Comparison of ENCODE assay signal across 1 cellular context in genomic region chr20:407953-408842, GRCh38.
TF ChIP-seq lines count a peak whose summit lies in the region.

RBCK1 (plus strand) TSS chr20:408299; CDS start chr20:408758, 459 bp downstream.

TF ChIP-seq in HepG2, 621 proteins besides CTCF, POLR2A, EP300 and RAD21 (continued from another document and continues in another):
- TF ChIP-seq KIAA2018 (CRISPR knock-in tag; IDR thresholded peaks at IDR 0.05; ENCODE audit: borderline replicate concordance) (peak; percentile 85; the same call in 1 of the 2 replicates), TBP (CRISPR knock-in tag; IDR thresholded peaks at IDR 0.05) (peak; percentile 63; the same call in 1 of the 2 replicates), CSRNP1 (CRISPR knock-in tag; IDR thresholded peaks at IDR 0.05) (peak; percentile 21; the same call in 1 of the 2 replicates), DRAP1 (CRISPR knock-in tag; IDR thresholded peaks at IDR 0.05) (no peak; the same call in none of the 2 replicates), JDP2 (CRISPR knock-in tag; IDR thresholded peaks at IDR 0.05; ENCODE audit: borderline replicate concordance) (peak; percentile 47; the same call in 1 of the 2 replicates), ZNF333 (CRISPR knock-in tag; IDR thresholded peaks at IDR 0.05; ENCODE audit: borderline replicate concordance) (peak; percentile 100), TRIM22 (IDR thresholded peaks at IDR 0.05) (no peak), IRF2 (CRISPR knock-in tag; IDR thresholded peaks at IDR 0.05) (peak; percentile 100), NONO (IDR thresholded peaks at IDR 0.05) (no peak), NONO (CRISPR knock-in tag; conservative IDR thresholded peaks at IDR 0.05) (peak; percentile 92), MZF1 (CRISPR knock-in tag; IDR thresholded peaks at IDR 0.05; ENCODE audit: borderline replicate concordance) (no peak; the same call in 1 of the 2 replicates), SRSF4 (IDR thresholded peaks at IDR 0.05; ENCODE audit: low read depth, low read length, poor library complexity, severe bottlenecking) (peak; percentile 5), GMEB1 (CRISPR knock-in tag; IDR thresholded peaks at IDR 0.05; ENCODE audit: borderline replicate concordance) (peak; percentile 59; the same call in 1 of the 2 replicates), ZNF619 (CRISPR knock-in tag; IDR thresholded peaks at IDR 0.05) (0 out of 2 replicates have a peak, but pooled peaks have one; percentile 75), MLLT10 (CRISPR knock-in tag; IDR thresholded peaks at IDR 0.05) (peak; percentile 69; the same call in 1 of the 2 replicates), HNF1B (CRISPR knock-in tag; IDR thresholded peaks at IDR 0.05) (peak; percentile 53), ZNF3 (CRISPR knock-in tag; IDR thresholded peaks at IDR 0.05) (0 out of 2 replicates have a peak, but pooled peaks have one; percentile 30), MAFK (conservative IDR thresholded peaks at IDR 0.05 in 1 of 2, IDR thresholded peaks at IDR 0.05 in 1 of 2; ENCODE audit: low read length in 2 of 2) (no peak), GATAD1 (CRISPR knock-in tag; IDR thresholded peaks at IDR 0.05) (no peak; the same call in none of the 2 replicates), ZNF570 (CRISPR knock-in tag; IDR thresholded peaks at IDR 0.05; ENCODE audit: borderline replicate concordance) (no peak), MAFG (CRISPR knock-in tag; IDR thresholded peaks at IDR 0.05) (0 out of 2 replicates have a peak, but pooled peaks have one; percentile 34), ZNF337 (CRISPR knock-in tag; IDR thresholded peaks at IDR 0.05; ENCODE audit: borderline replicate concordance, low read depth) (no peak; the same call in 1 of the 2 replicates), ZNF383 (CRISPR knock-in tag; IDR thresholded peaks at IDR 0.05; ENCODE audit: borderline replicate concordance) (no peak), PHF21A (CRISPR knock-in tag; IDR thresholded peaks at IDR 0.05) (0 out of 2 replicates have a peak, but pooled peaks have one; percentile 18), MTF1 (CRISPR knock-in tag; IDR thresholded peaks at IDR 0.05) (0 out of 2 replicates have a peak, but pooled peaks have one; percentile 27), DPF2 (CRISPR knock-in tag; IDR thresholded peaks at IDR 0.05; ENCODE audit: borderline replicate concordance, low read depth) (peak; percentile 10; the same call in 1 of the 2 replicates), ZNF292 (CRISPR knock-in tag; IDR thresholded peaks at IDR 0.05; ENCODE audit: borderline replicate concordance, low read depth) (peak; percentile 75), TCF7 (IDR thresholded peaks at IDR 0.05; ENCODE audit: low read depth) (no peak), ZSCAN20 (CRISPR knock-in tag; IDR thresholded peaks at IDR 0.05; ENCODE audit: borderline replicate concordance) (0 out of 2 replicates have a peak, but pooled peaks have one; percentile 29), TGIF2 (CRISPR knock-in tag; IDR thresholded peaks at IDR 0.05) (no peak), ZNF704 (CRISPR knock-in tag; IDR thresholded peaks at IDR 0.05; ENCODE audit: borderline replicate concordance) (peak; percentile 94; the same call in 1 of the 2 replicates), ZBTB43 (CRISPR knock-in tag; conservative IDR thresholded peaks at IDR 0.05) (0 out of 2 replicates have a peak, but pooled peaks have one; percentile 72)
